1 cellular context compared by ENCODE assay signal in the genomic region with DNA sequence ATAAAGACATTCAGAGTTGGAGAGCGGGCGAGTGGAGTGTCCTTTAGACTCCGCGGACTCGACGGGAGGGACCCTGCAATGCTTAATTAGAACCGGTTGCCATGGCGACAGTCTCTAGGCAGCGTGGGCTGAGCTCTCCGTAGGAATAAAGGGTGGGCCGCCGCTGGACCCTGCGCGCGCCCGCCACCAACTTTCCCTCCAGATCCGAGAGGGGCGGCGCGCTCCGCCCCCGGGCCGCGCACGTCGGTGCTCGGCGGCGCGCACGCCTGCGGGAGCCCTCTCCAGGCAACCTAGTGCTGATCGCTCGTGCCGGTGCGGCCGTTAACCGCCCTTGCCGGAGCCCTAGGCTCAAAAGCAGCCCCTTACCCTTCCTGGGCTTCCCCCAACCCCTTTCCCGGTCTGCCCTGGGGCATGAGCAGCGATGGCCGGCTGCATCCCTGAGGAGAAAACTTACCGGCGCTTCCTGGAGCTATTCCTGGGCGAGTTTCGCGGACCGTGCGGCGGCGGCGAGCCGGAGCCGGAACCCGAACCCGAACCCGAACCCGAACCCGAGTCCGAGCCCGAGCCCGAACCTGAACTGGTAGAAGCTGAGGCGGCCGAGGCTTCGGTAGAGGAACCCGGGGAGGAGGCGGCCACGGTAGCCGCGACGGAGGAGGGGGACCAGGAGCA.
TF ChIP-seq lines count a peak whose summit lies in the region.

TSS of gene PPM1E (plus strand) at position 278 of the 669 bp plus-strand sequence.

TF ChIP-seq in HepG2, 621 proteins besides CTCF, POLR2A, EP300 and RAD21 (continued from another document and continues in another):
- TF ChIP-seq, protein P1, sequence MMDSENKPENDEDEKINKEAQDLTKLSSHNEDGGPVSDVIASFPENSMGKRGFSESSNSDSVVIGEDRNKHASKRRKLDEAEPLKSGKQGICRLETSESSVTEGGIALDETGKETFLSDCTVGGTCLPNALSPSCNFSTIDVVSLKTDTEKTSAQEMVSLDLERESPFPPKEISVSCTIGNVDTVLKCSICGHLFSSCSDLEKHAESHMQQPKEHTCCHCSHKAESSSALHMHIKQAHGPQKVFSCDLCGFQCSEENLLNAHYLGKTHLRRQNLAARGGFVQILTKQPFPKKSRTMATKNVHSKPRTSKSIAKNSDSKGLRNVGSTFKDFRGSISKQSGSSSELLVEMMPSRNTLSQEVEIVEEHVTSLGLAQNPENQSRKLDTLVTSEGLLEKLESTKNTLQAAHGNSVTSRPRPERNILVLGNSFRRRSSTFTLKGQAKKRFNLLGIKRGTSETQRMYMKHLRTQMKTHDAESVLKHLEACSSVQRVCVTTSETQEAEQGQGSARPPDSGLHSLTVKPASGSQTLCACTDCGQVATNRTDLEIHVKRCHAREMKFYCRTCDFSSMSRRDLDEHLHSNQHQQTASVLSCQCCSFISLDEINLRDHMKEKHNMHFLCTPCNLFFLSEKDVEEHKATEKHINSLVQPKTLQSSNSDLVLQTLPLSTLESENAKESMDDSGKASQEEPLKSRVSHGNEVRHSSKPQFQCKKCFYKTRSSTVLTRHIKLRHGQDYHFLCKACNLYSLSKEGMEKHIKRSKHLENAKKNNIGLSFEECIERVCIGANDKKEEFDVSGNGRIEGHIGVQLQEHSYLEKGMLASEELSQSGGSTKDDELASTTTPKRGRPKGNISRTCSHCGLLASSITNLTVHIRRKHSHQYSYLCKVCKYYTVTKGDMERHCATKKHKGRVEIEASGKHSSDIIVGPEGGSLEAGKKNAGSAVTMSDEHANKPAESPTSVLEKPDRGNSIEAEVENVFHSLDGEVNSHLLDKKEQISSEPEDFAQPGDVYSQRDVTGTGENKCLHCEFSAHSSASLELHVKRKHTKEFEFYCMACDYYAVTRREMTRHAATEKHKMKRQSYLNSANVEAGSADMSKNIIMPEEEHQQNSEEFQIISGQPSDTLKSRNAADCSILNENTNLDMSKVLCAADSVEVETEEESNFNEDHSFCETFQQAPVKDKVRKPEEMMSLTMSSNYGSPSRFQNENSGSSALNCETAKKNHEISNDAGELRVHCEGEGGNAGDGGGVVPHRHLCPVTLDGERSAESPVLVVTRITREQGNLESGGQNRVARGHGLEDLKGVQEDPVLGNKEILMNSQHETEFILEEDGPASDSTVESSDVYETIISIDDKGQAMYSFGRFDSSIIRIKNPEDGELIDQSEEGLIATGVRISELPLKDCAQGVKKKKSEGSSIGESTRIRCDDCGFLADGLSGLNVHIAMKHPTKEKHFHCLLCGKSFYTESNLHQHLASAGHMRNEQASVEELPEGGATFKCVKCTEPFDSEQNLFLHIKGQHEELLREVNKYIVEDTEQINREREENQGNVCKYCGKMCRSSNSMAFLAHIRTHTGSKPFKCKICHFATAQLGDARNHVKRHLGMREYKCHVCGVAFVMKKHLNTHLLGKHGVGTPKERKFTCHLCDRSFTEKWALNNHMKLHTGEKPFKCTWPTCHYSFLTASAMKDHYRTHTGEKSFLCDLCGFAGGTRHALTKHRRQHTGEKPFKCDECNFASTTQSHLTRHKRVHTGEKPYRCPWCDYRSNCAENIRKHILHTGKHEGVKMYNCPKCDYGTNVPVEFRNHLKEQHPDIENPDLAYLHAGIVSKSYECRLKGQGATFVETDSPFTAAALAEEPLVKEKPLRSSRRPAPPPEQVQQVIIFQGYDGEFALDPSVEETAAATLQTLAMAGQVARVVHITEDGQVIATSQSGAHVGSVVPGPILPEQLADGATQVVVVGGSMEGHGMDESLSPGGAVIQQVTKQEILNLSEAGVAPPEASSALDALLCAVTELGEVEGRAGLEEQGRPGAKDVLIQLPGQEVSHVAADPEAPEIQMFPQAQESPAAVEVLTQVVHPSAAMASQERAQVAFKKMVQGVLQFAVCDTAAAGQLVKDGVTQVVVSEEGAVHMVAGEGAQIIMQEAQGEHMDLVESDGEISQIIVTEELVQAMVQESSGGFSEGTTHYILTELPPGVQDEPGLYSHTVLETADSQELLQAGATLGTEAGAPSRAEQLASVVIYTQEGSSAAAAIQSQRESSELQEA (CRISPR knock-in tag; IDR thresholded peaks at IDR 0.05; ENCODE audit: not compliant biosample characterization), result peak; percentile 34
- TF ChIP-seq ZC3H13 (CRISPR knock-in tag; IDR thresholded peaks at IDR 0.05) (0 out of 2 replicates have a peak, but pooled peaks have one; percentile 34), ZNF572 (CRISPR knock-in tag; IDR thresholded peaks at IDR 0.05) (0 out of 2 replicates have a peak, but pooled peaks have one; percentile 70), ZNF513 (CRISPR knock-in tag; conservative IDR thresholded peaks at IDR 0.05) (no peak), MTA1 (CRISPR knock-in tag; IDR thresholded peaks at IDR 0.05; ENCODE audit: borderline replicate concordance) (peak; percentile 29; the same call in 1 of the 2 replicates), ZNF564 (CRISPR knock-in tag; IDR thresholded peaks at IDR 0.05) (0 out of 2 replicates have a peak, but pooled peaks have one; percentile 30), IRX3 (CRISPR knock-in tag; IDR thresholded peaks at IDR 0.05; ENCODE audit: borderline replicate concordance, low read depth) (0 out of 2 replicates have a peak, but pooled peaks have one; percentile 21), RFX3 (CRISPR knock-in tag; IDR thresholded peaks at IDR 0.05) (peak; percentile 75), CC2D1A (CRISPR knock-in tag; IDR thresholded peaks at IDR 0.05) (no peak), ZNF263 (CRISPR knock-in tag; IDR thresholded peaks at IDR 0.05) (no peak), ZNF224 (CRISPR knock-in tag; IDR thresholded peaks at IDR 0.05) (0 out of 2 replicates have a peak, but pooled peaks have one; percentile 39), ZSCAN22 (CRISPR knock-in tag; IDR thresholded peaks at IDR 0.05) (no peak), KDM5B (CRISPR knock-in tag; IDR thresholded peaks at IDR 0.05; ENCODE audit: borderline replicate concordance) (peak; percentile 60; the same call in 1 of the 2 replicates), KDM2A (CRISPR knock-in tag; IDR thresholded peaks at IDR 0.05; ENCODE audit: borderline replicate concordance, low read depth) (peak; percentile 11; the same call in 1 of the 2 replicates), CCDC6 (CRISPR knock-in tag; IDR thresholded peaks at IDR 0.05) (0 out of 2 replicates have a peak, but pooled peaks have one; percentile 62), ZNF652 (CRISPR knock-in tag; IDR thresholded peaks at IDR 0.05; ENCODE audit: borderline replicate concordance, low read depth) (no peak), ZNF790 (CRISPR knock-in tag; IDR thresholded peaks at IDR 0.05; ENCODE audit: borderline replicate concordance) (peak; percentile 53; the same call in 1 of the 2 replicates), HIVEP1 (CRISPR knock-in tag; IDR thresholded peaks at IDR 0.05) (0 out of 2 replicates have a peak, but pooled peaks have one; percentile 21), ATF7 (IDR thresholded peaks at IDR 0.05) (no peak), ATF7 (CRISPR knock-in tag; IDR thresholded peaks at IDR 0.05) (0 out of 2 replicates have a peak, but pooled peaks have one; percentile 23), ZNF883 (CRISPR knock-in tag; IDR thresholded peaks at IDR 0.05; ENCODE audit: not compliant biosample characterization) (peak; percentile 50), SRSF9 (IDR thresholded peaks at IDR 0.05; ENCODE audit: borderline replicate concordance, insufficient read depth, low read depth, low read length, poor library complexity, severe bottlenecking) (no peak), JDP2 (CRISPR knock-in tag; IDR thresholded peaks at IDR 0.05; ENCODE audit: borderline replicate concordance) (no peak), HDAC1 (CRISPR knock-in tag; IDR thresholded peaks at IDR 0.05) (peak; percentile 55), ZSCAN20 (CRISPR knock-in tag; IDR thresholded peaks at IDR 0.05; ENCODE audit: borderline replicate concordance) (no peak), HNRNPK (IDR thresholded peaks at IDR 0.05; ENCODE audit: low read depth, low read length, poor library complexity, severe bottlenecking) (peak; percentile 68), RBM39 (IDR thresholded peaks at IDR 0.05; ENCODE audit: low read depth, low read length, poor library complexity, severe bottlenecking) (peak; percentile 52), ZFX (CRISPR knock-in tag; IDR thresholded peaks at IDR 0.05; ENCODE audit: low read depth) (peak; percentile 24; the same call in 1 of the 2 replicates), ZNF788 (CRISPR knock-in tag; IDR thresholded peaks at IDR 0.05; ENCODE audit: borderline replicate concordance) (0 out of 2 replicates have a peak, but pooled peaks have one; percentile 22), FOXC1 (CRISPR knock-in tag; IDR thresholded peaks at IDR 0.05; ENCODE audit: borderline replicate concordance) (0 out of 2 replicates have a peak, but pooled peaks have one; percentile 19), U2AF2 (IDR thresholded peaks at IDR 0.05; ENCODE audit: low read depth, low read length) (0 out of 2 replicates have a peak, but pooled peaks have one; percentile 37), BATF2 (CRISPR knock-in tag; IDR thresholded peaks at IDR 0.05) (no peak), PAX8 (CRISPR knock-in tag; IDR thresholded peaks at IDR 0.05; ENCODE audit: borderline replicate concordance) (no peak), ZNF850 (CRISPR knock-in tag; conservative IDR thresholded peaks at IDR 0.05) (peak; percentile 90; the same call in 1 of the 2 replicates)
- TF ChIP-seq, protein P2, sequence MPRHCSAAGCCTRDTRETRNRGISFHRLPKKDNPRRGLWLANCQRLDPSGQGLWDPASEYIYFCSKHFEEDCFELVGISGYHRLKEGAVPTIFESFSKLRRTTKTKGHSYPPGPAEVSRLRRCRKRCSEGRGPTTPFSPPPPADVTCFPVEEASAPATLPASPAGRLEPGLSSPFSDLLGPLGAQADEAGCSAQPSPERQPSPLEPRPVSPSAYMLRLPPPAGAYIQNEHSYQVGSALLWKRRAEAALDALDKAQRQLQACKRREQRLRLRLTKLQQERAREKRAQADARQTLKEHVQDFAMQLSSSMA (CRISPR knock-in tag; IDR thresholded peaks at IDR 0.05), result 0 out of 2 replicates have a peak, but pooled peaks have one; percentile 35
- TF ChIP-seq, protein P3, sequence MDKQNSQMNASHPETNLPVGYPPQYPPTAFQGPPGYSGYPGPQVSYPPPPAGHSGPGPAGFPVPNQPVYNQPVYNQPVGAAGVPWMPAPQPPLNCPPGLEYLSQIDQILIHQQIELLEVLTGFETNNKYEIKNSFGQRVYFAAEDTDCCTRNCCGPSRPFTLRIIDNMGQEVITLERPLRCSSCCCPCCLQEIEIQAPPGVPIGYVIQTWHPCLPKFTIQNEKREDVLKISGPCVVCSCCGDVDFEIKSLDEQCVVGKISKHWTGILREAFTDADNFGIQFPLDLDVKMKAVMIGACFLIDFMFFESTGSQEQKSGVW (CRISPR knock-in tag; IDR thresholded peaks at IDR 0.05; ENCODE audit: borderline replicate concordance), result no peak
- TF ChIP-seq, protein P4, sequence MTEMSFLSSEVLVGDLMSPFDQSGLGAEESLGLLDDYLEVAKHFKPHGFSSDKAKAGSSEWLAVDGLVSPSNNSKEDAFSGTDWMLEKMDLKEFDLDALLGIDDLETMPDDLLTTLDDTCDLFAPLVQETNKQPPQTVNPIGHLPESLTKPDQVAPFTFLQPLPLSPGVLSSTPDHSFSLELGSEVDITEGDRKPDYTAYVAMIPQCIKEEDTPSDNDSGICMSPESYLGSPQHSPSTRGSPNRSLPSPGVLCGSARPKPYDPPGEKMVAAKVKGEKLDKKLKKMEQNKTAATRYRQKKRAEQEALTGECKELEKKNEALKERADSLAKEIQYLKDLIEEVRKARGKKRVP (CRISPR knock-in tag; IDR thresholded peaks at IDR 0.05), result 0 out of 4 replicates have a peak, but pooled peaks of 1 of the 2 experiments have one; percentile 16
- TF ChIP-seq, protein P5, sequence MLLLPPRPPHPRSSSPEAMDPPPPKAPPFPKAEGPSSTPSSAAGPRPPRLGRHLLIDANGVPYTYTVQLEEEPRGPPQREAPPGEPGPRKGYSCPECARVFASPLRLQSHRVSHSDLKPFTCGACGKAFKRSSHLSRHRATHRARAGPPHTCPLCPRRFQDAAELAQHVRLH (CRISPR knock-in tag; IDR thresholded peaks at IDR 0.05; ENCODE audit: borderline replicate concordance, low read depth), result no peak
- TF ChIP-seq, protein P6, sequence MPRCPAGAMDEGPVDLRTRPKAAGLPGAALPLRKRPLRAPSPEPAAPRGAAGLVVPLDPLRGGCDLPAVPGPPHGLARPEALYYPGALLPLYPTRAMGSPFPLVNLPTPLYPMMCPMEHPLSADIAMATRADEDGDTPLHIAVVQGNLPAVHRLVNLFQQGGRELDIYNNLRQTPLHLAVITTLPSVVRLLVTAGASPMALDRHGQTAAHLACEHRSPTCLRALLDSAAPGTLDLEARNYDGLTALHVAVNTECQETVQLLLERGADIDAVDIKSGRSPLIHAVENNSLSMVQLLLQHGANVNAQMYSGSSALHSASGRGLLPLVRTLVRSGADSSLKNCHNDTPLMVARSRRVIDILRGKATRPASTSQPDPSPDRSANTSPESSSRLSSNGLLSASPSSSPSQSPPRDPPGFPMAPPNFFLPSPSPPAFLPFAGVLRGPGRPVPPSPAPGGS (CRISPR knock-in tag; IDR thresholded peaks at IDR 0.05), result peak; percentile 39; the same call in 1 of the 2 replicates
- TF ChIP-seq, protein P7, sequence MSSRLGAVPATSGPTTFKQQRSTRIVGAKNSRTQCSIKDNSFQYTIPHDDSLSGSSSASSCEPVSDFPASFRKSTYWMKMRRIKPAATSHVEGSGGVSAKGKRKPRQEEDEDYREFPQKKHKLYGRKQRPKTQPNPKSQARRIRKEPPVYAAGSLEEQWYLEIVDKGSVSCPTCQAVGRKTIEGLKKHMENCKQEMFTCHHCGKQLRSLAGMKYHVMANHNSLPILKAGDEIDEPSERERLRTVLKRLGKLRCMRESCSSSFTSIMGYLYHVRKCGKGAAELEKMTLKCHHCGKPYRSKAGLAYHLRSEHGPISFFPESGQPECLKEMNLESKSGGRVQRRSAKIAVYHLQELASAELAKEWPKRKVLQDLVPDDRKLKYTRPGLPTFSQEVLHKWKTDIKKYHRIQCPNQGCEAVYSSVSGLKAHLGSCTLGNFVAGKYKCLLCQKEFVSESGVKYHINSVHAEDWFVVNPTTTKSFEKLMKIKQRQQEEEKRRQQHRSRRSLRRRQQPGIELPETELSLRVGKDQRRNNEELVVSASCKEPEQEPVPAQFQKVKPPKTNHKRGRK (CRISPR knock-in tag; IDR thresholded peaks at IDR 0.05), result no peak
